In the genomic region with DNA sequence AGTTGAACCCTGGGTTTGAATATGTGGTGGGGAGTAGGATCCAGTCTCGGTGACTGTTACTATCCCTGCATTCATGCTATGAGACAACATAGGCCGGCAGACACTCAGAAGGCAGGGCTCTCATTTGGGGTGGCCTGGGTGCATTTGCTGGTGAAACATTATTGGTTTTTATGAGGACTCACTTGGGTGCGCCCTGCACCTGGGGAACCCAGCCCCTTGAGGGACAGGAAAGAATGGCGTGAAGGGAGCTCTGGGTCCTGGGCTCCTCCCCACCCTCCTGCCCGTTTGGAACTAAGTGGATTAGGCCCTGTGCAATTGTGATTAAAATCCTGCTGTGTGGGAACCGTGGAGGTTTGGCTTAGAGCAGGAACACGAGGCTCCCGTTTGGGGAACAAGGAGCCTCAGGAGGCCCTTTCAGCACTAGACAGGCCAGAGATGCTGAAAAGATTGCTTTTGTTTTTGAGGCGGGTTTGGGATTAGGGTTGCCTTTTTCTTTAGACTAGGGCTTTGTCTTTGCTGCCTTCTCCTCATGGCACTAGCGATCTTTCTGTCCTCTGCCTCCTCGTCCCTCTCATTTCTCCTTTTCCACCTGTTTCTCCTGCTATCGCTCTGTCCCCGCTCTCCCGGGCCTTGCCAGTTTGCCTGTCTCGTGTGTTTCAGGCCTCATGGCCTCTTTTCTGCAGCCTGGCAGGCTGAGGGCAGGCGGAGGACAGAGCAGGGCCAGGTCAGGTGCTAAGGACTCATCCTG, we compare ENCODE assay signal across 12 cellular contexts. TPM values are rescaled to one million over a fixed set of nuclear protein-coding genes. Genes with fewer than 3 reads are reported as not detected.
DNase-seq lines count a peak whose midpoint lies in the region; ATAC-seq and TF ChIP-seq lines count a peak whose summit lies in the region.
"Had no signal": no experiment of that assay in that cellular context is flagged by ENCODE, and none has a peak within 500 bp of the region (broad histone marks: within the 10 kb centered on the region; RNA-seq: fewer than 3 reads in every experiment).

No MANE protein-coding gene starts in this region.

- no peak for TF ChIP-seq CTCF in natural killer cell (IDR thresholded peaks at IDR 0.05)

- CTCF ChIA-PET in CD8-positive, alpha-beta memory T cell (lab: Charles Lee), result interaction anchor here (0.8 to 16.9 kb wide), 4 partner anchors 9 to 50 kb away, joined by 3 to 277 read pairs (median 6); partner anchors contain the start of gene DOCK3

- peaks cover 68 to 95% (median 80%) of the 10 kb centered on the region in 3 donors for H3K4me1 Mint-ChIP-seq in CD8-positive, alpha-beta memory T cell
- H3K4me1 Mint-ChIP-seq in activated naive CD8-positive, alpha-beta T cell treated with anti-CD3 and anti-CD28 coated beads, Interleukin-2, amount 50 U/mL, for 24 hours, result peaks cover 89% of the 10 kb centered on the region
- peaks cover 74 to 89% of the 10 kb centered on the region in 2 donors for H3K4me1 Mint-ChIP-seq in natural killer cell

- peaks cover 5% of the 10 kb centered on the region for H3K36me3 ChIP-seq in CD8-positive, alpha-beta memory T cell (ENCODE audit: insufficient read depth, low read length)
- peaks cover 3% of the 10 kb centered on the region; the same call in 1 of the 2 replicates for H3K36me3 ChIP-seq in HUES6 (ENCODE audit: control insufficient read depth, insufficient read depth, low read length)
- H3K36me3 ChIP-seq: pancreas had no signal

- H3K4me1 ChIP-seq in CD8-positive, alpha-beta memory T cell (ENCODE audit: insufficient read depth, low read length), result peaks cover 88% of the 10 kb centered on the region
- peaks cover 47% of the 10 kb centered on the region for H3K4me1 ChIP-seq in HUES6 (ENCODE audit: control insufficient read depth, insufficient read depth, low read length)

- peaks cover 0 to 41% (median 0%) of the 10 kb centered on the region in 3 donors for H3K36me3 Mint-ChIP-seq in CD8-positive, alpha-beta memory T cell
- H3K36me3 Mint-ChIP-seq in activated naive CD8-positive, alpha-beta T cell treated with anti-CD3 and anti-CD28 coated beads, Interleukin-2, amount 50 U/mL, for 24 hours (ENCODE audit: low read depth), result peaks cover 43% of the 10 kb centered on the region
- no peaks in the 10 kb centered on the region for H3K36me3 Mint-ChIP-seq in natural killer cell

- peak overlapping the region in 4 of 7 donors; percentile 6 to 49 (median 25) for H3K4me3 Mint-ChIP-seq in CD8-positive, alpha-beta memory T cell
- H3K4me3 Mint-ChIP-seq in activated naive CD8-positive, alpha-beta T cell treated with anti-CD3 and anti-CD28 coated beads, Interleukin-2, amount 50 U/mL, for 24 hours, result no peak overlapping the region
- H3K4me3 Mint-ChIP-seq in natural killer cell, result peak overlapping the region; percentile 15

- no peaks in the 10 kb centered on the region for H3K27me3 ChIP-seq in CD8-positive, alpha-beta memory T cell (ENCODE audit: insufficient read depth, low read length, poor library complexity, severe bottlenecking)
- no peaks in the 10 kb centered on the region for H3K27me3 ChIP-seq in HUES6 (ENCODE audit: control insufficient read depth, insufficient read depth, low read length)
- H3K27me3 ChIP-seq: pancreas had no signal

- H3K27ac Mint-ChIP-seq in CD8-positive, alpha-beta memory T cell, result peak overlapping the region in 7 of 8 donors; percentile 32 to 91 (median 70)
- H3K27ac Mint-ChIP-seq in activated naive CD8-positive, alpha-beta T cell treated with anti-CD3 and anti-CD28 coated beads, Interleukin-2, amount 50 U/mL, for 24 hours, result peak overlapping the region; percentile 34
- H3K27ac Mint-ChIP-seq in natural killer cell, result peak overlapping the region; percentile 85 to 94

- ATAC-seq in activated naive CD8-positive, alpha-beta T cell treated with anti-CD3 and anti-CD28 coated beads, Interleukin-2, amount 50 U/mL, for 24 hours, result no peak
- ATAC-seq in natural killer cell (no peak), GM18519 (IDR thresholded peaks at IDR 0.05; ENCODE audit: low FRiP score, unreplicated experiment) (no peak)
- ATAC-seq: Panc1 had no signal

- H3K9me3 ChIP-seq in CD8-positive, alpha-beta memory T cell (ENCODE audit: low read length), result no peaks in the 10 kb centered on the region
- H3K9me3 ChIP-seq in HUES6 (ENCODE audit: control insufficient read depth, insufficient read depth, low read depth, low read length), result no peaks in the 10 kb centered on the region
- H3K9me3 ChIP-seq: pancreas had no signal

- DNase-seq in CD8-positive, alpha-beta memory T cell, result no peak
- no peak for DNase-seq in activated naive CD8-positive, alpha-beta T cell treated with anti-CD3 and anti-CD28 coated beads, Interleukin-2, amount 50 U/mL, for 24 hours
- DNase-seq in natural killer cell (no peak), activated gamma-delta T cell treated with Interleukin-2 at 50 U/mL for 16 hours (no peak), kidney glomerular epithelial cell (lab: John Stamatoyannopoulos, UW) (no peak), AG20443 (ENCODE audit: low spot score) (no peak)
- DNase-seq: foreskin fibroblast had no signal

- intact Hi-C loops in natural killer cell (cut with micrococcal nuclease), result no loop called here

- H3K9me3 Mint-ChIP-seq in CD8-positive, alpha-beta memory T cell, result no peaks in the 10 kb centered on the region
- no peaks in the 10 kb centered on the region for H3K9me3 Mint-ChIP-seq in activated naive CD8-positive, alpha-beta T cell treated with anti-CD3 and anti-CD28 coated beads, Interleukin-2, amount 50 U/mL, for 24 hours
- no peaks in the 10 kb centered on the region for H3K9me3 Mint-ChIP-seq in natural killer cell

- POLR2A ChIA-PET in CD8-positive, alpha-beta memory T cell (lab: Charles Lee), result no interaction called here

- H3K4me3 ChIP-seq in CD8-positive, alpha-beta memory T cell (ENCODE audit: low read length), result no peak overlapping the region
- no peak overlapping the region for H3K4me3 ChIP-seq in HUES6 (ENCODE audit: low read depth, low read length)
- H3K4me3 ChIP-seq: coronary artery, pancreas had no signal

- no peak overlapping the region for H3K27ac ChIP-seq in CD8-positive, alpha-beta memory T cell (ENCODE audit: low read depth, low read length)
- 0 out of 2 replicates have a peak overlapping the region, but pooled peaks have one; percentile 18 for H3K27ac ChIP-seq in HUES6 (ENCODE audit: low read depth, low read length)

- peak overlapping the region; percentile 35 for H3K9ac ChIP-seq in HUES6 (ENCODE audit: low read length)

- no peaks in the 10 kb centered on the region for H3K27me3 Mint-ChIP-seq in CD8-positive, alpha-beta memory T cell
- no peaks in the 10 kb centered on the region for H3K27me3 Mint-ChIP-seq in activated naive CD8-positive, alpha-beta T cell treated with anti-CD3 and anti-CD28 coated beads, Interleukin-2, amount 50 U/mL, for 24 hours
- no peaks in the 10 kb centered on the region for H3K27me3 Mint-ChIP-seq in natural killer cell (ENCODE audit: low read depth in 2 of 2)

RNA-seq across cellular contexts. Expression of gene MAPKAPK3, which starts 8.4 kb away (rescaled TPM):
- total RNA-seq in CD8-positive, alpha-beta memory T cell, result 100 to 1,000 TPM; 153 to 156 TPM
- 57.0 TPM for polyA plus RNA-seq in CD8-positive, alpha-beta memory T cell
- 10 to 100 TPM; 48.0 to 57.7 (median 49.3) TPM for total RNA-seq in natural killer cell

RNA-seq across cellular contexts. Expression of gene CISH, which starts 13.7 kb away (rescaled TPM):
- 100 to 1,000 TPM; 216 to 222 TPM for total RNA-seq in CD8-positive, alpha-beta memory T cell
- polyA plus RNA-seq in CD8-positive, alpha-beta memory T cell, result 92.8 TPM
- total RNA-seq in natural killer cell, result 10 to 100 TPM in 2 of 3 donors, 1 to 10 TPM in 1; 2.4 to 23.6 (median 11.3) TPM

RNA-seq across cellular contexts. Expression of gene DOCK3, which starts 49.4 kb away (rescaled TPM):
- 1 to 10 TPM; 2.0 to 2.1 TPM for total RNA-seq in CD8-positive, alpha-beta memory T cell
- polyA plus RNA-seq in CD8-positive, alpha-beta memory T cell, result 0.16 TPM
- total RNA-seq in natural killer cell, result 1 to 10 TPM; 1.4 to 2.4 (median 1.7) TPM

RNA-seq across cellular contexts. Expression of gene HEMK1, which starts 56.0 kb away (rescaled TPM):
- 10 to 100 TPM; 51.8 to 55.0 TPM for total RNA-seq in CD8-positive, alpha-beta memory T cell
- 27.4 TPM for polyA plus RNA-seq in CD8-positive, alpha-beta memory T cell
- total RNA-seq in natural killer cell, result 10 to 100 TPM; 20.5 to 29.3 (median 28.2) TPM

RNA-seq across cellular contexts. Expression of gene C3orf18, which starts 57.8 kb away (rescaled TPM):
- 10 to 100 TPM; 11.5 to 13.0 TPM for total RNA-seq in CD8-positive, alpha-beta memory T cell
- 15.8 TPM for polyA plus RNA-seq in CD8-positive, alpha-beta memory T cell
- total RNA-seq in natural killer cell, result 10 to 100 TPM in 2 of 3 donors, 1 to 10 TPM in 1; 7.5 to 15.3 (median 11.7) TPM

Comparison
In these comparisons a context has a peak if more than half of its experiments do, and no peak if none do; other contexts are left out.
1. H3K27ac Mint-ChIP-seq: peak in every context shown above with its lines; median percentile 90 in natural killer cell; 70 in CD8-positive, alpha-beta memory T cell; 34 in activated naive CD8-positive, alpha-beta T cell treated with anti-CD3 and anti-CD28 coated beads, Interleukin-2, amount 50 U/mL, for 24 hours.
2. RNA of gene CISH, which starts 13.7 kb away (total RNA-seq): 216 to 222 TPM in CD8-positive, alpha-beta memory T cell; 2.4 to 23.6 TPM in natural killer cell; every median in the first group is over 4 times any median in the second.